8 cellular contexts compared by ENCODE assay signal in genomic region chr12:71626098-71626497, GRCh38. TPM values are rescaled to one million over a fixed set of nuclear protein-coding genes. Genes with fewer than 3 reads are reported as not detected.
DNase-seq lines count a peak whose midpoint lies in the region; ATAC-seq and TF ChIP-seq lines count a peak whose summit lies in the region.

No MANE protein-coding gene starts in this region.

- H3K4me1 ChIP-seq in HEK293 (ENCODE audit: control insufficient read depth, insufficient read depth, low read length) (peaks cover 18% of the 10 kb centered on the region; the same call in 1 of the 2 replicates), mucosa of descending colon (ENCODE audit: low read depth) (no peaks in the 10 kb centered on the region)

- ATAC-seq in mucosa of descending colon = peak; percentile 25

- peak; percentile 2 for DNase-seq in SKM-1 treated with dmso at 0.1 percent for 144 hours (lab: John Stamatoyannopoulos, UW; ENCODE audit: unreplicated experiment)
- no peak for DNase-seq in SKM-1 (lab: John Stamatoyannopoulos, UW; ENCODE audit: unreplicated experiment)
- DNase-seq in OCI-M1 (lab: John Stamatoyannopoulos, UW) = peak; percentile 86
- peak in 1 of 3 donors; percentile 9 for DNase-seq in mucosa of descending colon
- no peak for DNase-seq in stimulated activated CD4-positive, alpha-beta T cell treated with anti-CD3 and anti-CD28 coated beads, Interleukin-4, amount 100 ng/mL, for 4 hours
- DNase-seq in SW480 (ENCODE audit: low spot score) = no peak
- no peak for DNase-seq in NK-92 treated with Interleukin-12 subunit alpha and Interleukin-12 subunit beta, amount 100 ng/mL, for 24 hours (lab: John Stamatoyannopoulos, UW)

- H3K36me3 ChIP-seq in HEK293 (ENCODE audit: control insufficient read depth in 2 of 2, insufficient read depth in 1 of 2, low read length in 2 of 2) (peaks cover 70 to 87% of the 10 kb centered on the region in 2 experiments), mucosa of descending colon (ENCODE audit: low read depth) (peaks cover 9% of the 10 kb centered on the region)

- H3K9me3 ChIP-seq in HEK293 (ENCODE audit: control insufficient read depth, insufficient read depth, low read depth, low read length) = no peaks in the 10 kb centered on the region
- H3K9me3 ChIP-seq in mucosa of descending colon = no peaks in the 10 kb centered on the region

- POLR2A ChIA-PET in HEK293 (lab: Yijun Ruan, JAX) = no interaction called here

- intact Hi-C loops in mucosa of descending colon (cut with DNase I, micrococcal nuclease) = no loop called here

- 0 out of 2 replicates have a peak overlapping the region, but pooled peaks have one; percentile 1 for H3K27ac ChIP-seq in HEK293 (ENCODE audit: extremely low read depth, low read depth, low read length)

- CTCF ChIA-PET in HEK293 (lab: Yijun Ruan, JAX) = interaction anchor here (1.5 to 3.3 kb wide), 2 partner anchors 10 to 210 kb away, joined by 4 to 20 read pairs; no protein-coding TSS in a partner anchor

- TF ChIP-seq CTCF in HEK293 (tag by site-specific recombination; IDR thresholded peaks at IDR 0.05) (no peak), mucosa of descending colon (IDR thresholded peaks at IDR 0.05) (no peak)

- H3K4me3 ChIP-seq in HEK293 (ENCODE audit: low read depth, low read length) = no peak overlapping the region
- H3K4me3 ChIP-seq in mucosa of descending colon = no peak overlapping the region

TF ChIP-seq in HEK293, 187 proteins besides CTCF, POLR2A, EP300 and RAD21:
- TF ChIP-seq ZNF132 (tag by site-specific recombination; IDR thresholded peaks at IDR 0.05; ENCODE audit: borderline replicate concordance) (no peak), ZNF610 (tag by site-specific recombination; IDR thresholded peaks at IDR 0.05; ENCODE audit: borderline replicate concordance) (no peak), ZNF707 (tag by site-specific recombination; IDR thresholded peaks at IDR 0.05) (no peak), RBAK (tag by site-specific recombination; IDR thresholded peaks at IDR 0.05) (no peak), YY1 (tag by site-specific recombination; IDR thresholded peaks at IDR 0.05) (no peak), ZNF18 (tag by site-specific recombination; IDR thresholded peaks at IDR 0.05) (no peak), ZNF561 (tag by site-specific recombination; IDR thresholded peaks at IDR 0.05; ENCODE audit: borderline replicate concordance) (no peak), ZNF585B (tag by site-specific recombination; IDR thresholded peaks at IDR 0.05) (no peak), ZNF366 (tag by site-specific recombination; conservative IDR thresholded peaks at IDR 0.05) (no peak), ZNF24 (tag by site-specific recombination; IDR thresholded peaks at IDR 0.05) (no peak), ZNF311 (tag by site-specific recombination; IDR thresholded peaks at IDR 0.05; ENCODE audit: borderline replicate concordance) (no peak)

RNA-seq across cellular contexts. Expression of gene ZFC3H1, which starts 37.5 kb away (rescaled TPM):
- 10 to 100 TPM; 49.0 to 64.1 (median 57.0) TPM for total RNA-seq in mucosa of descending colon

RNA-seq across cellular contexts. Expression of gene THAP2, which starts 38.0 kb away (rescaled TPM):
- 1 to 10 TPM; 3.2 to 4.6 (median 3.9) TPM for total RNA-seq in mucosa of descending colon

RNA-seq across cellular contexts. Expression of gene TMEM19, which starts 59.8 kb away (rescaled TPM):
- total RNA-seq in mucosa of descending colon = 10 to 100 TPM; 25.3 to 41.7 (median 37.3) TPM

Comparison
In these comparisons a context has a peak if more than half of its experiments do, and no peak if none do; other contexts are left out.
1. DNase-seq: peak in SKM-1 treated with dmso at 0.1 percent for 144 hours (single experiment) and OCI-M1 (single experiment); none in SKM-1 (single experiment), stimulated activated CD4-positive, alpha-beta T cell treated with anti-CD3 and anti-CD28 coated beads, Interleukin-4, amount 100 ng/mL, for 4 hours (0 of 2), SW480 (single experiment) and NK-92 treated with Interleukin-12 subunit alpha and Interleukin-12 subunit beta, amount 100 ng/mL, for 24 hours (single experiment).